1 cellular context compared by ENCODE assay signal in the genomic region with DNA sequence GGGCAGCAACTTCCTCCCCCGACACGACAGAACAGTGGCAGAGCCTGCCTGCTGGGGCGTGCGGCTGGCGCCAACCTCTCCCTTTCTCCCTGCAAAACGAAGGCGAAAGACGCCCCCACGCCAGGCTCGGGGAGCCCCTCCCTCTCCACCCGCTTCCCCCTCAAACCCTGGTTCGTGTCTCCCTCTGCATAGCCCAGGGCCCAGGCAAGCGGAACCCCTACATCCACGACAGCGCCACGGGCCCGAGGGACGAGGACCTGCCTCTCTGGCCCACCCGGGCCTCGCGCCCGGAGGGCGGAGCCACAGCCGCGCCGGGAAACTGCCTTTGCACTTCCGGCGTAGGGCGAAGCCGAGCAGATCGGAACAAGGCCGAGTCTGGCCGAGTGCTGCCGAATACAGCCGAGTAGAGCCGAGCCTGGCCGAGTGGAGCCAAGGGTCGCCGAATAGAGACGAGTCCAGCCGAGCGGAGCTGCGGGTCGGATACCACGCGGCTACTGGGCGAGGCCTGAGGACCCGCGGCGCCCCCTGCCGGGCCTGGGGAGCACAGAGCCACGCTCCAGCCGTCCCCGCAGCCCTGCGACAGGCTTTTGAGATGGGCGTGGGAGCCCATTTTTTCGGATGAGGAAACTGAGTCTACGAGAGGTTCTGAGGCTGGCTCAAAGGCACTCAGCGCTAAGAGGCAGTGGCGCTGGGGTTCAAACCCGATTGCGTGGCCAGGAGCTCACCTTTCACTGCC.
TF ChIP-seq lines count a peak whose summit lies in the region.

No MANE protein-coding gene starts in this region.

TF ChIP-seq in K562, 482 proteins besides CTCF, POLR2A, EP300 and RAD21 (continues in another document):
- TF ChIP-seq, protein P1, sequence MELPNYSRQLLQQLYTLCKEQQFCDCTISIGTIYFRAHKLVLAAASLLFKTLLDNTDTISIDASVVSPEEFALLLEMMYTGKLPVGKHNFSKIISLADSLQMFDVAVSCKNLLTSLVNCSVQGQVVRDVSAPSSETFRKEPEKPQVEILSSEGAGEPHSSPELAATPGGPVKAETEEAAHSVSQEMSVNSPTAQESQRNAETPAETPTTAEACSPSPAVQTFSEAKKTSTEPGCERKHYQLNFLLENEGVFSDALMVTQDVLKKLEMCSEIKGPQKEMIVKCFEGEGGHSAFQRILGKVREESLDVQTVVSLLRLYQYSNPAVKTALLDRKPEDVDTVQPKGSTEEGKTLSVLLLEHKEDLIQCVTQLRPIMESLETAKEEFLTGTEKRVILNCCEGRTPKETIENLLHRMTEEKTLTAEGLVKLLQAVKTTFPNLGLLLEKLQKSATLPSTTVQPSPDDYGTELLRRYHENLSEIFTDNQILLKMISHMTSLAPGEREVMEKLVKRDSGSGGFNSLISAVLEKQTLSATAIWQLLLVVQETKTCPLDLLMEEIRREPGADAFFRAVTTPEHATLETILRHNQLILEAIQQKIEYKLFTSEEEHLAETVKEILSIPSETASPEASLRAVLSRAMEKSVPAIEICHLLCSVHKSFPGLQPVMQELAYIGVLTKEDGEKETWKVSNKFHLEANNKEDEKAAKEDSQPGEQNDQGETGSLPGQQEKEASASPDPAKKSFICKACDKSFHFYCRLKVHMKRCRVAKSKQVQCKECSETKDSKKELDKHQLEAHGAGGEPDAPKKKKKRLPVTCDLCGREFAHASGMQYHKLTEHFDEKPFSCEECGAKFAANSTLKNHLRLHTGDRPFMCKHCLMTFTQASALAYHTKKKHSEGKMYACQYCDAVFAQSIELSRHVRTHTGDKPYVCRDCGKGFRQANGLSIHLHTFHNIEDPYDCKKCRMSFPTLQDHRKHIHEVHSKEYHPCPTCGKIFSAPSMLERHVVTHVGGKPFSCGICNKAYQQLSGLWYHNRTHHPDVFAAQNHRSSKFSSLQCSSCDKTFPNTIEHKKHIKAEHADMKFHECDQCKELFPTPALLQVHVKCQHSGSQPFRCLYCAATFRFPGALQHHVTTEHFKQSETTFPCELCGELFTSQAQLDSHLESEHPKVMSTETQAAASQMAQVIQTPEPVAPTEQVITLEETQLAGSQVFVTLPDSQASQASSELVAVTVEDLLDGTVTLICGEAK (IDR thresholded peaks at IDR 0.05), result peak; percentile 77
- TF ChIP-seq, protein P1 (CRISPR knock-in tag; IDR thresholded peaks at IDR 0.05), result no peak
- TF ChIP-seq ZNF165 (CRISPR knock-in tag; IDR thresholded peaks at IDR 0.05; ENCODE audit: borderline replicate concordance) (no peak), NFIC (IDR thresholded peaks at IDR 0.05) (peak; percentile 64), HDAC8 (tag; IDR thresholded peaks at IDR 0.05) (0 out of 2 replicates have a peak, but pooled peaks have one; percentile 63), TOE1 (IDR thresholded peaks at IDR 0.05; ENCODE audit: borderline replicate concordance) (0 out of 2 replicates have a peak, but pooled peaks have one; percentile 38), TOE1 (CRISPR knock-in tag; IDR thresholded peaks at IDR 0.05; ENCODE audit: borderline replicate concordance, low read depth) (0 out of 2 replicates have a peak, but pooled peaks have one; percentile 27), ZBTB1 (CRISPR knock-in tag; IDR thresholded peaks at IDR 0.05; ENCODE audit: borderline replicate concordance, low read depth) (no peak), ZKSCAN1 (IDR thresholded peaks at IDR 0.05; ENCODE audit: low read depth, low read length) (no peak), ZFX (CRISPR knock-in tag; IDR thresholded peaks at IDR 0.05) (peak; percentile 95), RBFOX2 (IDR thresholded peaks at IDR 0.05; ENCODE audit: low read depth, low read length) (peak; percentile 93), L3MBTL2 (IDR thresholded peaks at IDR 0.05) (peak; percentile 97), KLF1 (tag; IDR thresholded peaks at IDR 0.05) (0 out of 2 replicates have a peak, but pooled peaks have one; percentile 29), PHF20 (IDR thresholded peaks at IDR 0.05; ENCODE audit: partially characterized antibody) (peak; percentile 32), MTA3 (IDR thresholded peaks at IDR 0.05; ENCODE audit: borderline replicate concordance) (0 out of 2 replicates have a peak, but pooled peaks have one; percentile 67), ELF1 (tag; IDR thresholded peaks at IDR 0.05) (peak; percentile 25; the same call in 1 of the 2 replicates), SREBF1 (IDR thresholded peaks at IDR 0.05; ENCODE audit: borderline replicate concordance, low read depth, low read length) (0 out of 2 replicates have a peak, but pooled peaks have one; percentile 27), SMAD4 (CRISPR knock-in tag; conservative IDR thresholded peaks at IDR 0.05) (peak; percentile 60; the same call in 1 of the 2 replicates), SP1 (CRISPR knock-in tag; IDR thresholded peaks at IDR 0.05) (peak; percentile 86), RFX7 (CRISPR knock-in tag; IDR thresholded peaks at IDR 0.05) (no peak), SUPT5H (IDR thresholded peaks at IDR 0.05) (peak; percentile 96), ETV1 (tag; conservative IDR thresholded peaks at IDR 0.05; ENCODE audit: low read depth) (0 out of 2 replicates have a peak, but pooled peaks have one; percentile 13), SREBF2 (CRISPR knock-in tag; IDR thresholded peaks at IDR 0.05) (no peak), CBFB (CRISPR knock-in tag; IDR thresholded peaks at IDR 0.05) (0 out of 2 replicates have a peak, but pooled peaks have one; percentile 28)
- TF ChIP-seq, protein P2, sequence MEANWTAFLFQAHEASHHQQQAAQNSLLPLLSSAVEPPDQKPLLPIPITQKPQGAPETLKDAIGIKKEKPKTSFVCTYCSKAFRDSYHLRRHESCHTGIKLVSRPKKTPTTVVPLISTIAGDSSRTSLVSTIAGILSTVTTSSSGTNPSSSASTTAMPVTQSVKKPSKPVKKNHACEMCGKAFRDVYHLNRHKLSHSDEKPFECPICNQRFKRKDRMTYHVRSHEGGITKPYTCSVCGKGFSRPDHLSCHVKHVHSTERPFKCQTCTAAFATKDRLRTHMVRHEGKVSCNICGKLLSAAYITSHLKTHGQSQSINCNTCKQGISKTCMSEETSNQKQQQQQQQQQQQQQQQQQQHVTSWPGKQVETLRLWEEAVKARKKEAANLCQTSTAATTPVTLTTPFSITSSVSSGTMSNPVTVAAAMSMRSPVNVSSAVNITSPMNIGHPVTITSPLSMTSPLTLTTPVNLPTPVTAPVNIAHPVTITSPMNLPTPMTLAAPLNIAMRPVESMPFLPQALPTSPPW (CRISPR knock-in tag; IDR thresholded peaks at IDR 0.05), result no peak
- TF ChIP-seq, protein P3, sequence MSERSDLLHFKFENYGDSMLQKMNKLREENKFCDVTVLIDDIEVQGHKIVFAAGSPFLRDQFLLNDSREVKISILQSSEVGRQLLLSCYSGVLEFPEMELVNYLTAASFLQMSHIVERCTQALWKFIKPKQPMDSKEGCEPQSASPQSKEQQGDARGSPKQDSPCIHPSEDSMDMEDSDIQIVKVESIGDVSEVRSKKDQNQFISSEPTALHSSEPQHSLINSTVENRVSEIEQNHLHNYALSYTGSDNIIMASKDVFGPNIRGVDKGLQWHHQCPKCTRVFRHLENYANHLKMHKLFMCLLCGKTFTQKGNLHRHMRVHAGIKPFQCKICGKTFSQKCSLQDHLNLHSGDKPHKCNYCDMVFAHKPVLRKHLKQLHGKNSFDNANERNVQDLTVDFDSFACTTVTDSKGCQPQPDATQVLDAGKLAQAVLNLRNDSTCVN (CRISPR knock-in tag; IDR thresholded peaks at IDR 0.05), result no peak
- TF ChIP-seq, protein P4, sequence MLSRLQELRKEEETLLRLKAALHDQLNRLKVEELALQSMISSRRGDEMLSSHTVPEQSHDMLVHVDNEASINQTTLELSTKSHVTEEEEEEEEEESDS (CRISPR knock-in tag; IDR thresholded peaks at IDR 0.05), result no peak
- TF ChIP-seq, protein P5, sequence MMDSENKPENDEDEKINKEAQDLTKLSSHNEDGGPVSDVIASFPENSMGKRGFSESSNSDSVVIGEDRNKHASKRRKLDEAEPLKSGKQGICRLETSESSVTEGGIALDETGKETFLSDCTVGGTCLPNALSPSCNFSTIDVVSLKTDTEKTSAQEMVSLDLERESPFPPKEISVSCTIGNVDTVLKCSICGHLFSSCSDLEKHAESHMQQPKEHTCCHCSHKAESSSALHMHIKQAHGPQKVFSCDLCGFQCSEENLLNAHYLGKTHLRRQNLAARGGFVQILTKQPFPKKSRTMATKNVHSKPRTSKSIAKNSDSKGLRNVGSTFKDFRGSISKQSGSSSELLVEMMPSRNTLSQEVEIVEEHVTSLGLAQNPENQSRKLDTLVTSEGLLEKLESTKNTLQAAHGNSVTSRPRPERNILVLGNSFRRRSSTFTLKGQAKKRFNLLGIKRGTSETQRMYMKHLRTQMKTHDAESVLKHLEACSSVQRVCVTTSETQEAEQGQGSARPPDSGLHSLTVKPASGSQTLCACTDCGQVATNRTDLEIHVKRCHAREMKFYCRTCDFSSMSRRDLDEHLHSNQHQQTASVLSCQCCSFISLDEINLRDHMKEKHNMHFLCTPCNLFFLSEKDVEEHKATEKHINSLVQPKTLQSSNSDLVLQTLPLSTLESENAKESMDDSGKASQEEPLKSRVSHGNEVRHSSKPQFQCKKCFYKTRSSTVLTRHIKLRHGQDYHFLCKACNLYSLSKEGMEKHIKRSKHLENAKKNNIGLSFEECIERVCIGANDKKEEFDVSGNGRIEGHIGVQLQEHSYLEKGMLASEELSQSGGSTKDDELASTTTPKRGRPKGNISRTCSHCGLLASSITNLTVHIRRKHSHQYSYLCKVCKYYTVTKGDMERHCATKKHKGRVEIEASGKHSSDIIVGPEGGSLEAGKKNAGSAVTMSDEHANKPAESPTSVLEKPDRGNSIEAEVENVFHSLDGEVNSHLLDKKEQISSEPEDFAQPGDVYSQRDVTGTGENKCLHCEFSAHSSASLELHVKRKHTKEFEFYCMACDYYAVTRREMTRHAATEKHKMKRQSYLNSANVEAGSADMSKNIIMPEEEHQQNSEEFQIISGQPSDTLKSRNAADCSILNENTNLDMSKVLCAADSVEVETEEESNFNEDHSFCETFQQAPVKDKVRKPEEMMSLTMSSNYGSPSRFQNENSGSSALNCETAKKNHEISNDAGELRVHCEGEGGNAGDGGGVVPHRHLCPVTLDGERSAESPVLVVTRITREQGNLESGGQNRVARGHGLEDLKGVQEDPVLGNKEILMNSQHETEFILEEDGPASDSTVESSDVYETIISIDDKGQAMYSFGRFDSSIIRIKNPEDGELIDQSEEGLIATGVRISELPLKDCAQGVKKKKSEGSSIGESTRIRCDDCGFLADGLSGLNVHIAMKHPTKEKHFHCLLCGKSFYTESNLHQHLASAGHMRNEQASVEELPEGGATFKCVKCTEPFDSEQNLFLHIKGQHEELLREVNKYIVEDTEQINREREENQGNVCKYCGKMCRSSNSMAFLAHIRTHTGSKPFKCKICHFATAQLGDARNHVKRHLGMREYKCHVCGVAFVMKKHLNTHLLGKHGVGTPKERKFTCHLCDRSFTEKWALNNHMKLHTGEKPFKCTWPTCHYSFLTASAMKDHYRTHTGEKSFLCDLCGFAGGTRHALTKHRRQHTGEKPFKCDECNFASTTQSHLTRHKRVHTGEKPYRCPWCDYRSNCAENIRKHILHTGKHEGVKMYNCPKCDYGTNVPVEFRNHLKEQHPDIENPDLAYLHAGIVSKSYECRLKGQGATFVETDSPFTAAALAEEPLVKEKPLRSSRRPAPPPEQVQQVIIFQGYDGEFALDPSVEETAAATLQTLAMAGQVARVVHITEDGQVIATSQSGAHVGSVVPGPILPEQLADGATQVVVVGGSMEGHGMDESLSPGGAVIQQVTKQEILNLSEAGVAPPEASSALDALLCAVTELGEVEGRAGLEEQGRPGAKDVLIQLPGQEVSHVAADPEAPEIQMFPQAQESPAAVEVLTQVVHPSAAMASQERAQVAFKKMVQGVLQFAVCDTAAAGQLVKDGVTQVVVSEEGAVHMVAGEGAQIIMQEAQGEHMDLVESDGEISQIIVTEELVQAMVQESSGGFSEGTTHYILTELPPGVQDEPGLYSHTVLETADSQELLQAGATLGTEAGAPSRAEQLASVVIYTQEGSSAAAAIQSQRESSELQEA (IDR thresholded peaks at IDR 0.05; ENCODE audit: low read depth), result no peak
- TF ChIP-seq, protein P6, sequence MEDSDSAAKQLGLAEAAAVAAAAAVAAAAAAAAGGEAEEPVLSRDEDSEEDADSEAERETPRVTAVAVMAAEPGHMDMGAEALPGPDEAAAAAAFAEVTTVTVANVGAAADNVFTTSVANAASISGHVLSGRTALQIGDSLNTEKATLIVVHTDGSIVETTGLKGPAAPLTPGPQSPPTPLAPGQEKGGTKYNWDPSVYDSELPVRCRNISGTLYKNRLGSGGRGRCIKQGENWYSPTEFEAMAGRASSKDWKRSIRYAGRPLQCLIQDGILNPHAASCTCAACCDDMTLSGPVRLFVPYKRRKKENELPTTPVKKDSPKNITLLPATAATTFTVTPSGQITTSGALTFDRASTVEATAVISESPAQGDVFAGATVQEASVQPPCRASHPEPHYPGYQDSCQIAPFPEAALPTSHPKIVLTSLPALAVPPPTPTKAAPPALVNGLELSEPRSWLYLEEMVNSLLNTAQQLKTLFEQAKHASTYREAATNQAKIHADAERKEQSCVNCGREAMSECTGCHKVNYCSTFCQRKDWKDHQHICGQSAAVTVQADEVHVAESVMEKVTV (CRISPR knock-in tag; IDR thresholded peaks at IDR 0.05), result peak; percentile 100
- TF ChIP-seq, protein P7, sequence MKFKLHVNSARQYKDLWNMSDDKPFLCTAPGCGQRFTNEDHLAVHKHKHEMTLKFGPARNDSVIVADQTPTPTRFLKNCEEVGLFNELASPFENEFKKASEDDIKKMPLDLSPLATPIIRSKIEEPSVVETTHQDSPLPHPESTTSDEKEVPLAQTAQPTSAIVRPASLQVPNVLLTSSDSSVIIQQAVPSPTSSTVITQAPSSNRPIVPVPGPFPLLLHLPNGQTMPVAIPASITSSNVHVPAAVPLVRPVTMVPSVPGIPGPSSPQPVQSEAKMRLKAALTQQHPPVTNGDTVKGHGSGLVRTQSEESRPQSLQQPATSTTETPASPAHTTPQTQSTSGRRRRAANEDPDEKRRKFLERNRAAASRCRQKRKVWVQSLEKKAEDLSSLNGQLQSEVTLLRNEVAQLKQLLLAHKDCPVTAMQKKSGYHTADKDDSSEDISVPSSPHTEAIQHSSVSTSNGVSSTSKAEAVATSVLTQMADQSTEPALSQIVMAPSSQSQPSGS (CRISPR knock-in tag; IDR thresholded peaks at IDR 0.05), result 0 out of 2 replicates have a peak, but pooled peaks have one; percentile 50
